8 cellular contexts compared by ENCODE assay signal in the genomic region with DNA sequence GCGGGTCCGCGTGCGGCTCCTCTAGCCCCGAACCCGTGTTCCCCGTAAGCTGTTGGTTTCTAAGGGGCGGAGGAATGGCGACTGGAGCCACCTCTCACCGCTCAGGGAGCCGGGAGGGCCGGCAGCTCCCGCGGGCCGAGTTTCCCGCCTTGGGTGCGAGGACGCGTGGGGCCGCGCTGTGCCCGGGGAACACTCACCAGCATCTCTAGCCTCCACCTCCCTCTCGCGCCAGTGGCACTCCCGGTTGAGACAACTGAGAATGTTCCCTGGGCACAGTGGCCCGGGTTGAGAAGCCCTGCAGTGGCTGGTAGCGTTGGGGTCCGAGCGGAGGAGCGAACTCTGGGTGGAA.
A peak's percentile ranks its signal among the peaks of the same experiment; 100 is the strongest.
DNase-seq lines count a peak whose midpoint lies in the region; ATAC-seq lines count a peak whose summit lies in the region.

No MANE protein-coding gene starts in this region.

- H3K4me3 Mint-ChIP-seq in stimulated activated naive B cell treated with anti-CD40 and anti-IgM and Interleukin-4, amounts not matched to agents 10 μg/mL and 1 μg/mL and 100 μg/mL, for 72 hours, result peak overlapping the region; percentile 95 to 99

- DNase-seq in EL (peak; percentile 36), adipocyte (ENCODE audit: low read depth) (peak; percentile 55), SHP77 treated with DMSO at 0.1 percent for 48 hours (lab: John Stamatoyannopoulos, UW) (no peak), DMS79 treated with DMSO at 0.1 percent for 48 hours (lab: John Stamatoyannopoulos, UW) (no peak), DMS114 treated with DMSO at 0.1 percent for 48 hours (lab: John Stamatoyannopoulos, UW; ENCODE audit: unreplicated experiment) (no peak)
- DNase-seq in stimulated activated naive B cell treated with anti-CD40 and anti-IgM and Interleukin-4, amounts not matched to agents 10 μg/mL and 1 μg/mL and 100 μg/mL, for 72 hours, result no peak

- no peaks in the 10 kb centered on the region for H3K27me3 Mint-ChIP-seq in stimulated activated naive B cell treated with anti-CD40 and anti-IgM and Interleukin-4, amounts not matched to agents 10 μg/mL and 1 μg/mL and 100 μg/mL, for 72 hours

- peak overlapping the region; percentile 100 for H3K27ac Mint-ChIP-seq in stimulated activated naive B cell treated with anti-CD40 and anti-IgM and Interleukin-4, amounts not matched to agents 10 μg/mL and 1 μg/mL and 100 μg/mL, for 72 hours

- H3K9me3 Mint-ChIP-seq in stimulated activated naive B cell treated with anti-CD40 and anti-IgM and Interleukin-4, amounts not matched to agents 10 μg/mL and 1 μg/mL and 100 μg/mL, for 72 hours, result no peaks in the 10 kb centered on the region

- H3K9me3 ChIP-seq in adipocyte (ENCODE audit: control insufficient read depth, low read length) (no peaks in the 10 kb centered on the region), iPS-18c (ENCODE audit: control insufficient read depth, insufficient read depth, low read length) (no peaks in the 10 kb centered on the region)

- H3K4me1 Mint-ChIP-seq in stimulated activated naive B cell treated with anti-CD40 and anti-IgM and Interleukin-4, amounts not matched to agents 10 μg/mL and 1 μg/mL and 100 μg/mL, for 72 hours, result peaks cover 9 to 21% of the 10 kb centered on the region in 2 donors

- no peaks in the 10 kb centered on the region for H3K27me3 ChIP-seq in adipocyte (replicated peaks; ENCODE audit: control insufficient read depth, insufficient read depth, low read length)

- peak overlapping the region; percentile 86 for H3K9ac ChIP-seq in adipocyte (ENCODE audit: low read length)

- peaks cover 16% of the 10 kb centered on the region for H3K4me1 ChIP-seq in adipocyte (ENCODE audit: control insufficient read depth, insufficient read depth, low read length)

- H3K36me3 Mint-ChIP-seq in stimulated activated naive B cell treated with anti-CD40 and anti-IgM and Interleukin-4, amounts not matched to agents 10 μg/mL and 1 μg/mL and 100 μg/mL, for 72 hours, result peaks cover 18 to 23% of the 10 kb centered on the region in 2 donors

- peaks cover 26% of the 10 kb centered on the region for H3K36me3 ChIP-seq in adipocyte (ENCODE audit: control insufficient read depth, insufficient read depth, low read length, severe bottlenecking)

- peak; percentile 6 for ATAC-seq in HG03521 (IDR thresholded peaks at IDR 0.05; ENCODE audit: unreplicated experiment)
- ATAC-seq in stimulated activated naive B cell treated with anti-CD40 and anti-IgM and Interleukin-4, amounts not matched to agents 10 μg/mL and 1 μg/mL and 100 μg/mL, for 72 hours (replicated peaks), result peak; percentile 38 to 41

- H3K4me3 ChIP-seq in adipocyte (ENCODE audit: low read length) (peak overlapping the region; percentile 89), iPS-18c (ENCODE audit: insufficient read depth, low read depth, low read length) (peak overlapping the region; percentile 91)

Comparison
In these comparisons a context has a peak if more than half of its experiments do, and no peak if none do; other contexts are left out.
1. DNase-seq: peak in EL (single experiment) and adipocyte (single experiment); none in stimulated activated naive B cell treated with anti-CD40 and anti-IgM and Interleukin-4, amounts not matched to agents 10 μg/mL and 1 μg/mL and 100 μg/mL, for 72 hours (single experiment), SHP77 treated with DMSO at 0.1 percent for 48 hours (single experiment), DMS79 treated with DMSO at 0.1 percent for 48 hours (single experiment) and DMS114 treated with DMSO at 0.1 percent for 48 hours (single experiment).